ENCODE assay signal across 20 cellular contexts in genomic region chr4:169745291-169745690, GRCh38. TPM values are rescaled to one million over a fixed set of nuclear protein-coding genes. Genes with fewer than 3 reads are reported as not detected.
DNase-seq lines count a peak whose midpoint lies in the region; ATAC-seq and TF ChIP-seq lines count a peak whose summit lies in the region.
"Had no signal": no experiment of that assay in that cellular context is flagged by ENCODE, and none has a peak within 500 bp of the region (broad histone marks: within the 10 kb centered on the region; RNA-seq: fewer than 3 reads in every experiment).

No MANE protein-coding gene starts in this region.

- peak overlapping the region; percentile 63 for H3K4me3 Mint-ChIP-seq in HFFc6
- H3K4me3 Mint-ChIP-seq: activated naive CD8-positive, alpha-beta T cell; neural progenitor cell; stimulated activated memory B cell treated with anti-CD40 and anti-IgM and Interleukin-4, amounts not matched to agents 10 μg/mL and 1 μg/mL and 100 μg/mL, for 72 hours; WTC11 had no signal

- no peaks in the 10 kb centered on the region for H3K9me3 Mint-ChIP-seq in HFFc6
- H3K9me3 Mint-ChIP-seq: neural progenitor cell; stimulated activated memory B cell treated with anti-CD40 and anti-IgM and Interleukin-4, amounts not matched to agents 10 μg/mL and 1 μg/mL and 100 μg/mL, for 72 hours; WTC11 had no signal

- H3K36me3 Mint-ChIP-seq in HFFc6 (ENCODE audit: low read depth): peaks cover 12% of the 10 kb centered on the region; the same call in 1 of the 2 replicates

- TF ChIP-seq CTCF in HFFc6 (IDR thresholded peaks at IDR 0.05): no peak
- TF ChIP-seq CTCF in astrocyte of the spinal cord (IDR thresholded peaks at IDR 0.05; ENCODE audit: low read depth, low read length): no peak

- H3K4me1 Mint-ChIP-seq in HFFc6 (ENCODE audit: low read depth): peaks cover 24% of the 10 kb centered on the region
- H3K4me1 Mint-ChIP-seq: neural progenitor cell; stimulated activated memory B cell treated with anti-CD40 and anti-IgM and Interleukin-4, amounts not matched to agents 10 μg/mL and 1 μg/mL and 100 μg/mL, for 72 hours; WTC11 had no signal

- no peak overlapping the region for H3K4me3 ChIP-seq in astrocyte of the spinal cord (ENCODE audit: low read depth, low read length)
- H3K4me3 ChIP-seq: colonic mucosa, neural progenitor cell had no signal

- peak; percentile 62 for DNase-seq in AG08395 (ENCODE audit: low spot score)
- DNase-seq in HFFc6: peak; percentile 60
- peak; percentile 48 for DNase-seq in astrocyte of the spinal cord (ENCODE audit: low read depth, low spot score)
- peak; percentile 78 for DNase-seq in iris pigment epithelial cell (ENCODE audit: low read depth)
- DNase-seq in COLO829 (ENCODE audit: low spot score): no peak
- DNase-seq in COLO668 (lab: John Stamatoyannopoulos, UW; ENCODE audit: unreplicated experiment): no peak
- no peak for DNase-seq in ecto neural progenitor cell (ENCODE audit: low spot score)
- DNase-seq: BE2C, colonic mucosa, DMS153, H7, KG1, NCI-H1694, NCI-H510A treated with DMSO at 0.1 percent for 48 hours, right cardiac atrium had no signal

- no peak for ATAC-seq in HG03196 (IDR thresholded peaks at IDR 0.05; ENCODE audit: unreplicated experiment)
- ATAC-seq: right cardiac atrium; stimulated activated memory B cell treated with anti-CD40 and anti-IgM and Interleukin-4, amounts not matched to agents 10 μg/mL and 1 μg/mL and 100 μg/mL, for 72 hours; WTC11 had no signal

- H3K27ac Mint-ChIP-seq in HFFc6: peak overlapping the region; percentile 77
- H3K27ac Mint-ChIP-seq: activated naive CD8-positive, alpha-beta T cell; neural progenitor cell; stimulated activated memory B cell treated with anti-CD40 and anti-IgM and Interleukin-4, amounts not matched to agents 10 μg/mL and 1 μg/mL and 100 μg/mL, for 72 hours; WTC11 had no signal

- no peaks in the 10 kb centered on the region for H3K27me3 Mint-ChIP-seq in HFFc6 (ENCODE audit: insufficient read depth)
- H3K27me3 Mint-ChIP-seq: activated naive CD8-positive, alpha-beta T cell; stimulated activated memory B cell treated with anti-CD40 and anti-IgM and Interleukin-4, amounts not matched to agents 10 μg/mL and 1 μg/mL and 100 μg/mL, for 72 hours had no signal

- in situ Hi-C loops in astrocyte of the spinal cord (cut with HindIII; ENCODE audit: low sequenced_read_pairs): no loop called here

RNA-seq across cellular contexts. Expression of gene HPF1, which starts 12.5 kb away (rescaled TPM):
- 10 to 100 TPM; 25.5 to 33.9 (median 31.0) TPM for total RNA-seq in HFFc6 (2021; fragmentation: NEBNext Ultra II Directional; extraction: Animal tissue kit (Norgen Biotek cat#: 25700))

Comparison
In these comparisons a context has a peak if more than half of its experiments do, and no peak if none do; other contexts are left out.
1. DNase-seq: peak in AG08395 (single experiment), HFFc6 (single experiment), astrocyte of the spinal cord (single experiment) and iris pigment epithelial cell (single experiment); none in COLO829 (single experiment), COLO668 (single experiment) and ecto neural progenitor cell (single experiment).